8 cellular contexts compared by ENCODE assay signal in genomic region chr19:2602391-2603181, GRCh38.
DNase-seq lines count a peak whose midpoint lies in the region; ATAC-seq, FAIRE-seq and TF ChIP-seq lines count a peak whose summit lies in the region.

No MANE protein-coding gene starts in this region.

- H2AFZ ChIP-seq in smooth muscle cell (ENCODE audit: low read depth): peak overlapping the region; percentile 86

- ATAC-seq in GM18907 (IDR thresholded peaks at IDR 0.05; ENCODE audit: unreplicated experiment) (no peak), HG03095 (IDR thresholded peaks at IDR 0.05; ENCODE audit: unreplicated experiment) (no peak)

- H3K4me3 Mint-ChIP-seq in HFFc6: peak overlapping the region; percentile 85

- H3K9me3 Mint-ChIP-seq in HFFc6: no peaks in the 10 kb centered on the region; the same call in 1 of the 2 replicates

- no peaks in the 10 kb centered on the region for H3K36me3 Mint-ChIP-seq in HFFc6 (ENCODE audit: low read depth)

- 19% methylated on average over 23 of the region's 23 CpGs for WGBS in smooth muscle cell (ENCODE audit: low lambda C conversion rate)

- H3K27me3 ChIP-seq in bronchial epithelial cell (ENCODE audit: control insufficient read depth, insufficient read depth, low read length): no peaks in the 10 kb centered on the region
- no peaks in the 10 kb centered on the region for H3K27me3 ChIP-seq in smooth muscle cell (ENCODE audit: low read depth)

- H3F3A ChIP-seq in smooth muscle cell (ENCODE audit: low read depth): peaks cover 5% of the 10 kb centered on the region

- DNase-seq in HFFc6 (peak; percentile 92), bronchial epithelial cell (ENCODE audit: low read depth) (peak; percentile 52), islet precursor cell (peak; percentile 99), smooth muscle cell (lab: John Stamatoyannopoulos, UW; ENCODE audit: unreplicated experiment) (peak; percentile 19), OCI-M1 (lab: John Stamatoyannopoulos, UW) (no peak), HTR-8/SVneo (ENCODE audit: insufficient read length, low spot score) (no peak)

- H4K20me1 ChIP-seq in smooth muscle cell (ENCODE audit: low read depth): no peaks in the 10 kb centered on the region

- H3K9ac ChIP-seq in smooth muscle cell (ENCODE audit: low read depth): peak overlapping the region; percentile 27

- peaks cover 18% of the 10 kb centered on the region for H3K4me1 ChIP-seq in smooth muscle cell (ENCODE audit: low read depth)

- H3K27ac Mint-ChIP-seq in HFFc6: peak overlapping the region; percentile 84

- FAIRE-seq in bronchial epithelial cell (lab: Jason Lieb, UNC) (no peak), HTR-8/SVneo (lab: Jason Lieb, UNC) (no peak)

- H3K9me3 ChIP-seq in smooth muscle cell (replicated peaks; ENCODE audit: low read depth): no peaks in the 10 kb centered on the region

- TF ChIP-seq CTCF in HFFc6 (IDR thresholded peaks at IDR 0.05) (no peak; the same call in 1 of the 2 replicates), bronchial epithelial cell (IDR thresholded peaks at IDR 0.05; ENCODE audit: insufficient read depth, low read length, severe bottlenecking) (no peak), smooth muscle cell (IDR thresholded peaks at IDR 0.05; ENCODE audit: borderline replicate concordance, insufficient read depth, poor library complexity, severe bottlenecking) (no peak)

- H3K4me2 ChIP-seq in smooth muscle cell: peak overlapping the region; percentile 83

- H3K79me2 ChIP-seq in smooth muscle cell (ENCODE audit: low read depth): no peaks in the 10 kb centered on the region

- H3K4me3 ChIP-seq in bronchial epithelial cell (ENCODE audit: low read depth, low read length) (peak overlapping the region; percentile 3), smooth muscle cell (peak overlapping the region; percentile 35)

- peak overlapping the region; percentile 77 for H3K27ac ChIP-seq in smooth muscle cell (ENCODE audit: low read depth)

- H3K36me3 ChIP-seq in bronchial epithelial cell (ENCODE audit: control insufficient read depth, insufficient read depth, low read length): no peaks in the 10 kb centered on the region
- H3K36me3 ChIP-seq in smooth muscle cell (ENCODE audit: low read depth): no peaks in the 10 kb centered on the region

- peaks cover 31% of the 10 kb centered on the region for H3K4me1 Mint-ChIP-seq in HFFc6 (ENCODE audit: low read depth)

- 0 out of 2 replicates have a peak, but pooled peaks cover 2% of the 10 kb centered on the region for H3K27me3 Mint-ChIP-seq in HFFc6 (ENCODE audit: insufficient read depth)

Comparison
In these comparisons a context has a peak if more than half of its experiments do, and no peak if none do; other contexts are left out.
1. DNase-seq: peak in HFFc6 (single experiment), bronchial epithelial cell (single experiment), islet precursor cell (single experiment) and smooth muscle cell (single experiment); none in OCI-M1 (single experiment) and HTR-8/SVneo (single experiment).